In the genomic region with DNA sequence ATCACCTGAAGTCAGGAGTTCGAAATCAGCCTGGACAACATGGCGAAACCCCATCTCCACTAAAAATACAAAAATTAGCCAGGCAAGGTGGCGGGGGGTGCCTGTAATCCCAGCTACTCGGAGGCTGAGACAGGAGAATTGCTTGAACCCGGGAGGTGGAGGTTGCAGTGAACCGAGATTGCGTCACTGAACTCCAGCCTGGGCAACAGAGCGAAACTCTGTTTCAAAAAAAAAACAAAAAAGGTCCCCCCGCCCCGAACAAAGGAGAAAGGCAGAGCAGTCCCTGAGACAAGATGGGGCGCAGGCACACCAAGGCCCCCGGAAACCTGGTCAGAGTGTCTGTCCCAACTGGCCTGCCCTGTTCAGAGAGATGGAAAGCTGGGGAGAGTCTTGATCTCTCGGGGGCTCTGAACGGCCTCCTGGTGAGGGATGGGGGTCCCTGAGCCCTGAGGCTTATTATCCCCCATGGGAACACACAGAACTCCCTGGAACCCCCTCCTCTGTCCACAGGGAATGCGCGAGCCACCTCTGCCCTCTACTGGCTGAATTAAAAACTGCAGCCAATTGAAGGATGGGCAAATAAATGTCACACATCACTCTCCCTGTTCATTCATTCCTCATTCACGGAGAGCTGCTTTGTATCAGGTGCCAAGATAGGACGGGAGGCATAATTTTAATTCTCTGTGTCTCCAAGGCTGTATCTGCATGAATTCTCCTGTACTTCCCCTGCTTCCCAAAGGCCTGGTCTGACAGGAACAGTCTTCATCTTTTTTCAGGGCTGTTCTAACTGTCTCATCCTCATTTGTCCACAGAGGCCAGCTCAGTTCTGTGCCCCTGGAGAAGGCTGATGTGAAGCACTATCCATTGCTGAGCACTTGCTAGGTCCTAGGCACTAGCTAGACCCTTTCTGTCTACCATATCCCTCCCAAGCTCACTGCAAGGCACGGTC, we compare ENCODE assay signal across 8 cellular contexts. TPM values are rescaled to one million over a fixed set of nuclear protein-coding genes. Genes with fewer than 3 reads are reported as not detected.
DNase-seq lines count a peak whose midpoint lies in the region; ATAC-seq, FAIRE-seq and TF ChIP-seq lines count a peak whose summit lies in the region.

No MANE protein-coding gene starts in this region.

- peaks cover 0 to 2% (median 0%) of the 10 kb centered on the region in 4 donors for H3K4me1 Mint-ChIP-seq in naive thymus-derived CD8-positive, alpha-beta T cell
- H3K4me1 Mint-ChIP-seq in stimulated activated memory B cell treated with anti-CD40 and anti-IgM and Interleukin-4, amounts not matched to agents 10 μg/mL and 1 μg/mL and 100 μg/mL, for 72 hours = no peaks in the 10 kb centered on the region

- H3K4me1 ChIP-seq in HAP-1 (no peaks in the 10 kb centered on the region), H1 (replicated peaks in 1 of 4; ENCODE audit: control insufficient read depth in 3 of 4, insufficient read depth in 4 of 4, low read length in 3 of 4) (peaks cover 0 to 7% (median under 1%) of the 10 kb centered on the region in 4 experiments; a peak in 2 of 7 replicates)

- FAIRE-seq in D721Med (lab: Jason Lieb, UNC) = no peak
- no peak for FAIRE-seq in H1 (lab: Jason Lieb, UNC)

- H3K23ac ChIP-seq in H1 (ENCODE audit: insufficient read length) = no peak overlapping the region

- H3K36me3 ChIP-seq in HAP-1 (replicated peaks) = no peaks in the 10 kb centered on the region
- no peaks in the 10 kb centered on the region for H3K36me3 ChIP-seq in H1 (ENCODE audit: control insufficient read depth in 2 of 4, insufficient read depth in 4 of 4, low read length in 3 of 4)

- H4K8ac ChIP-seq in H1 (ENCODE audit: extremely low read depth, insufficient read depth, low read length) = peak overlapping the region; percentile 36; the same call in 1 of the 2 replicates

- H3K56ac ChIP-seq in H1 (replicated peaks; ENCODE audit: insufficient read length, low read depth, low read length) = no peak overlapping the region

- no peaks in the 10 kb centered on the region for H3K79me2 ChIP-seq in H1 (ENCODE audit: control insufficient read depth in 1 of 2, insufficient read depth in 2 of 2, low read length in 2 of 2)

- no peak overlapping the region for H3K4me3 Mint-ChIP-seq in naive thymus-derived CD8-positive, alpha-beta T cell
- H3K4me3 Mint-ChIP-seq in stimulated activated memory B cell treated with anti-CD40 and anti-IgM and Interleukin-4, amounts not matched to agents 10 μg/mL and 1 μg/mL and 100 μg/mL, for 72 hours = no peak overlapping the region

- no peak overlapping the region for H3K14ac ChIP-seq in H1 (ENCODE audit: insufficient read length)

- H3K9me3 ChIP-seq in HAP-1 (no peaks in the 10 kb centered on the region), H1 (ENCODE audit: insufficient read depth in 2 of 2, low read depth in 1 of 2, low read length in 1 of 2) (0 out of 4 replicates have a peak, but pooled peaks cover 3 to 4% of the 10 kb centered on the region in 2 experiments)

- ATAC-seq in naive thymus-derived CD8-positive, alpha-beta T cell = no peak
- ATAC-seq in stimulated activated memory B cell treated with anti-CD40 and anti-IgM and Interleukin-4, amounts not matched to agents 10 μg/mL and 1 μg/mL and 100 μg/mL, for 72 hours = no peak
- no peak for ATAC-seq in GM19023 (IDR thresholded peaks at IDR 0.05; ENCODE audit: unreplicated experiment)

- peaks cover 0 to 8% (median 2%) of the 10 kb centered on the region in 5 donors for H3K27me3 Mint-ChIP-seq in naive thymus-derived CD8-positive, alpha-beta T cell
- H3K27me3 Mint-ChIP-seq in stimulated activated memory B cell treated with anti-CD40 and anti-IgM and Interleukin-4, amounts not matched to agents 10 μg/mL and 1 μg/mL and 100 μg/mL, for 72 hours = peaks cover 13% of the 10 kb centered on the region

- H3K4me3 ChIP-seq in HAP-1 (no peak overlapping the region), H1 (ENCODE audit: extremely low read depth in 1 of 4, insufficient read depth in 2 of 4, low read depth in 3 of 4, low read length in 4 of 4) (no peak overlapping the region)

- TF ChIP-seq EP300 in H1 (IDR thresholded peaks at IDR 0.05; ENCODE audit: borderline replicate concordance in 1 of 2, low read depth in 2 of 2, low read length in 2 of 2) = no peak

- TF ChIP-seq CTCF in D721Med (IDR thresholded peaks at IDR 0.05; ENCODE audit: insufficient read depth, missing control alignments) = peak; percentile 70
- TF ChIP-seq CTCF in H1 (IDR thresholded peaks at IDR 0.05; ENCODE audit: control extremely low read depth in 1 of 3, insufficient read depth in 1 of 3, low read depth in 1 of 3, low read length in 3 of 3) = peak; percentile 74 to 86 (median 78)

- 0 out of 2 replicates have a peak overlapping the region, but pooled peaks have one; percentile 54 for H2BK15ac ChIP-seq in H1 (ENCODE audit: low read length)

- H2BK5ac ChIP-seq in H1 (ENCODE audit: low read depth, low read length) = no peak overlapping the region

- no peak overlapping the region for H3K18ac ChIP-seq in H1 (ENCODE audit: extremely low read depth, low read length)

- POLR2A ChIA-PET in H1 (lab: Charles Lee; ENCODE audit: partially characterized antibody) = interaction anchor here (0.8 kb wide), 1 partner anchor 96 kb away, joined by 4 read pairs; a partner anchor contains a TSS
- POLR2A ChIA-PET in naive thymus-derived CD8-positive, alpha-beta T cell (lab: Charles Lee) = interaction anchor here (0.7 kb wide), 1 partner anchor 369 kb away, joined by 3 read pairs; no protein-coding TSS in a partner anchor

- H2BK20ac ChIP-seq in H1 (ENCODE audit: low read length) = no peak overlapping the region

- in situ Hi-C loops in HAP-1 (cut with MboI; ENCODE audit: low sequenced_read_pairs) = no loop called here

- no peak overlapping the region for H3K27ac Mint-ChIP-seq in naive thymus-derived CD8-positive, alpha-beta T cell
- H3K27ac Mint-ChIP-seq in stimulated activated memory B cell treated with anti-CD40 and anti-IgM and Interleukin-4, amounts not matched to agents 10 μg/mL and 1 μg/mL and 100 μg/mL, for 72 hours = no peak overlapping the region

- DNase-seq in D721Med (ENCODE audit: insufficient read length, low spot score) = no peak
- DNase-seq in HAP-1 (ENCODE audit: low spot score in 2 of 2) = peak; percentile 7 to 71
- peak; percentile 12 for DNase-seq in T-helper 9 cell
- peak in 1 of 2 experiments; percentile 86 for DNase-seq in H1 (ENCODE audit: low read depth in 1 of 2, low spot score in 2 of 2)
- peak in 6 of 10 donors; percentile 7 to 53 (median 32) for DNase-seq in naive thymus-derived CD8-positive, alpha-beta T cell
- DNase-seq in NCI-H526 treated with DMSO at 0.1 percent for 48 hours (lab: John Stamatoyannopoulos, UW) = no peak

- no peak overlapping the region for H2BK12ac ChIP-seq in H1 (ENCODE audit: low read depth, low read length)

- H3K36me3 Mint-ChIP-seq in naive thymus-derived CD8-positive, alpha-beta T cell = peaks cover 0 to 5% (median 0%) of the 10 kb centered on the region in 3 donors
- H3K36me3 Mint-ChIP-seq in stimulated activated memory B cell treated with anti-CD40 and anti-IgM and Interleukin-4, amounts not matched to agents 10 μg/mL and 1 μg/mL and 100 μg/mL, for 72 hours = no peaks in the 10 kb centered on the region

- no peak overlapping the region for H3K27ac ChIP-seq in H1 (ENCODE audit: low read depth, low read length)

- TF ChIP-seq POLR2A in H1 (IDR thresholded peaks at IDR 0.05; ENCODE audit: control extremely low read depth in 1 of 2, low read depth in 2 of 2, low read length in 2 of 2) = no peak

- H3K27me3 ChIP-seq in HAP-1 (ENCODE audit: low read depth) (no peaks in the 10 kb centered on the region), H1 (replicated peaks in 1 of 4; ENCODE audit: control insufficient read depth in 3 of 4, extremely low read depth in 1 of 4, insufficient read depth in 3 of 4, low read length in 3 of 4) (no peaks in the 10 kb centered on the region)

- peaks cover 0 to 5% (median 2%) of the 10 kb centered on the region in 9 donors for H3K9me3 Mint-ChIP-seq in naive thymus-derived CD8-positive, alpha-beta T cell
- peaks cover 3% of the 10 kb centered on the region for H3K9me3 Mint-ChIP-seq in stimulated activated memory B cell treated with anti-CD40 and anti-IgM and Interleukin-4, amounts not matched to agents 10 μg/mL and 1 μg/mL and 100 μg/mL, for 72 hours

- no peak overlapping the region for H3K4ac ChIP-seq in H1 (replicated peaks; ENCODE audit: insufficient read length, low read depth, low read length)

- no peak overlapping the region for H3K9ac ChIP-seq in H1 (replicated peaks in 1 of 4; ENCODE audit: extremely low read depth in 1 of 4, low read depth in 3 of 4, low read length in 3 of 4)

- H2AFZ ChIP-seq in H1 (ENCODE audit: low read length) = 0 out of 2 replicates have a peak overlapping the region, but pooled peaks have one; percentile 66

- H3K23me2 ChIP-seq in H1 (ENCODE audit: low read depth, low read length) = no peaks in the 10 kb centered on the region

- H3K4me2 ChIP-seq in H1 (ENCODE audit: insufficient read depth in 1 of 2, low read depth in 2 of 2, low read length in 2 of 2) = no peak overlapping the region

- H4K91ac ChIP-seq in H1 (replicated peaks; ENCODE audit: insufficient read length, low read length) = no peak overlapping the region

- TF ChIP-seq RAD21 in H1 (IDR thresholded peaks at IDR 0.05 in 1 of 2, conservative IDR thresholded peaks at IDR 0.05 in 1 of 2; ENCODE audit: low read depth in 2 of 2, low read length in 2 of 2) = peak; percentile 66 to 75

- H4K5ac ChIP-seq in H1 (ENCODE audit: insufficient read length, low read depth, low read length) = no peak overlapping the region

- CTCF ChIA-PET in H1 (lab: Charles Lee; ENCODE audit: partially characterized antibody) = interaction anchor here (0.5 to 2.6 kb wide), 50 partner anchors 8 to 683 kb away, joined by 3 to 16 read pairs (median 4); a partner anchor contains a TSS

- no peak overlapping the region for H2AK5ac ChIP-seq in H1 (ENCODE audit: low read depth, low read length)

- WGBS in H1 (ENCODE audit: extremely low coverage in 1 of 2, insufficient coverage in 1 of 2, insufficient read length in 1 of 2, insufficient replicate concordance in 2 of 2, low coverage in 1 of 2, low lambda C conversion rate in 2 of 2, missing lambda C conversion rate in 1 of 2), 2 experiments = 58% methylated on average over 13 of the region's 19 CpGs; no CpG with 5 or more reads in 1 of the 2 experiments

- no peak overlapping the region for H2BK120ac ChIP-seq in H1 (replicated peaks; ENCODE audit: low read depth, low read length)

- H3K79me1 ChIP-seq in H1 (ENCODE audit: low read depth, low read length) = no peaks in the 10 kb centered on the region

- no peaks in the 10 kb centered on the region for H4K20me1 ChIP-seq in H1 (replicated peaks in 1 of 2; ENCODE audit: control insufficient read depth in 1 of 2, insufficient read depth in 2 of 2, low read length in 2 of 2)

RNA-seq across cellular contexts. Expression of a gene that starts 28.9 kb away (rescaled TPM):
- total RNA-seq in H1 (2021; fragmentation: NEBNext Ultra II Directional; extraction: Animal tissue kit (Norgen Biotek cat#: 25700)) = 2.9 and 4.1 TPM in 2 replicates
- 4.4 and 6.4 TPM in 2 replicates for polyA plus RNA-seq in H1 (2011; rRNA removed)
- polyA plus RNA-seq in H1 (2011; cell fraction: cytosol; rRNA removed) = 6.7 TPM
- polyA plus RNA-seq in H1 (2011; cell fraction: nucleus; rRNA removed) = 8.5 TPM
- polyA plus RNA-seq in H1 (2012, experiment 1 of 2) = 2.8 to 7.4 TPM (median 4.6 TPM) in 4 replicates
- polyA plus RNA-seq in H1 (2012, experiment 2 of 2) = 2.4 TPM
- 1.5 TPM for polyA plus RNA-seq in H1 (2013, experiment 1 of 2)
- polyA plus RNA-seq in H1 (2013, experiment 2 of 2) = 1.3 TPM
- 4.6 and 6.7 TPM in 2 replicates for polyA minus RNA-seq in H1 (2011; rRNA and poly(A)+ RNA removed)
- polyA minus RNA-seq in H1 (2011; cell fraction: cytosol; rRNA and poly(A)+ RNA removed) = 3.4 TPM
- polyA minus RNA-seq in H1 (2011; cell fraction: nucleus; rRNA and poly(A)+ RNA removed) = 1.5 TPM
- total RNA-seq in naive thymus-derived CD8-positive, alpha-beta T cell = not detected
- not detected for polyA plus RNA-seq in naive thymus-derived CD8-positive, alpha-beta T cell

RNA-seq across cellular contexts. Expression of a gene that starts 55.2 kb away (rescaled TPM):
- 70.6 and 84.9 TPM in 2 replicates for total RNA-seq in H1 (2021; fragmentation: NEBNext Ultra II Directional; extraction: Animal tissue kit (Norgen Biotek cat#: 25700))
- polyA plus RNA-seq in H1 (2011; rRNA removed) = 40.5 and 58.7 TPM in 2 replicates
- 38.1 TPM for polyA plus RNA-seq in H1 (2011; cell fraction: cytosol; rRNA removed)
- 50.9 TPM for polyA plus RNA-seq in H1 (2011; cell fraction: nucleus; rRNA removed)
- 113 to 134 TPM (median 126 TPM) in 4 replicates for polyA plus RNA-seq in H1 (2012, experiment 1 of 2)
- 58.1 TPM for polyA plus RNA-seq in H1 (2012, experiment 2 of 2)
- polyA plus RNA-seq in H1 (2013, experiment 1 of 2) = 193 TPM
- polyA plus RNA-seq in H1 (2013, experiment 2 of 2) = 199 TPM
- polyA minus RNA-seq in H1 (2011; rRNA and poly(A)+ RNA removed) = 27.2 and 42.8 TPM in 2 replicates
- 29.3 TPM for polyA minus RNA-seq in H1 (2011; cell fraction: cytosol; rRNA and poly(A)+ RNA removed)
- polyA minus RNA-seq in H1 (2011; cell fraction: nucleus; rRNA and poly(A)+ RNA removed) = 26.1 TPM
- total RNA-seq in naive thymus-derived CD8-positive, alpha-beta T cell = 100 to 1,000 TPM; 199 to 225 TPM
- 100 to 1,000 TPM; 199 to 294 (median 265) TPM for polyA plus RNA-seq in naive thymus-derived CD8-positive, alpha-beta T cell

Comparison
In these comparisons a context has a peak if more than half of its experiments do, and no peak if none do; other contexts are left out.
1. DNase-seq: peak in HAP-1 (2 of 2), T-helper 9 cell (single experiment) and naive thymus-derived CD8-positive, alpha-beta T cell (6 of 10); none in D721Med (single experiment) and NCI-H526 treated with DMSO at 0.1 percent for 48 hours (single experiment).